ENCODE assay signal across 8 cellular contexts in genomic region chr15:62390793-62391543, GRCh38. TPM values are rescaled to one million over a fixed set of nuclear protein-coding genes. Genes with fewer than 3 reads are reported as not detected.
A peak's percentile ranks its signal among the peaks of the same experiment; 100 is the strongest.
DNase-seq lines count a peak whose midpoint lies in the region; ATAC-seq and TF ChIP-seq lines count a peak whose summit lies in the region.

No MANE protein-coding gene starts in this region.

- H4K20me1 ChIP-seq in Loucy (ENCODE audit: insufficient read depth, low read length, poor library complexity, severe bottlenecking), result no peaks in the 10 kb centered on the region

- H3K79me2 ChIP-seq in Loucy (ENCODE audit: insufficient read depth, low read length), result no peaks in the 10 kb centered on the region

- H3K9me2 ChIP-seq in Loucy (replicated peaks; ENCODE audit: low read depth, low read length), result no peaks in the 10 kb centered on the region

- H3K4me2 ChIP-seq in Loucy (ENCODE audit: low read depth, low read length, poor library complexity, severe bottlenecking), result peak overlapping the region; percentile 91

- peak overlapping the region; percentile 78 for H3K27ac ChIP-seq in C4-2B

- H3K9me3 ChIP-seq in Loucy (ENCODE audit: insufficient read depth, low read depth, low read length) (no peaks in the 10 kb centered on the region), mucosa of descending colon (no peaks in the 10 kb centered on the region)

- peaks cover 7% of the 10 kb centered on the region for H3K27me3 ChIP-seq in Loucy (ENCODE audit: insufficient read depth, low read length, poor library complexity, severe bottlenecking)

- no peak; the same call in none of the 2 replicates for TF ChIP-seq CTCF in C4-2B (conservative IDR thresholded peaks at IDR 0.05)
- TF ChIP-seq CTCF in Loucy (conservative IDR thresholded peaks at IDR 0.05; ENCODE audit: low read length), result no peak
- TF ChIP-seq CTCF in mucosa of descending colon (IDR thresholded peaks at IDR 0.05), result no peak

- peak overlapping the region; percentile 94 for H3K4me3 ChIP-seq in Loucy (ENCODE audit: low read length, poor library complexity, severe bottlenecking)
- H3K4me3 ChIP-seq in mucosa of descending colon, result peak overlapping the region; percentile 65

- peak; percentile 14 for DNase-seq in activated CD8-positive, alpha-beta memory T cell treated with anti-CD3 and anti-CD28 coated beads, Interleukin-2, amount 50 U/mL, for 4 hours
- DNase-seq in mucosa of descending colon, result peak; percentile 53 to 65 (median 63)
- peak; percentile 57 for DNase-seq in superior temporal gyrus (ENCODE audit: extremely low spot score)
- no peak for DNase-seq in T-helper 9 cell

- H3K4me1 ChIP-seq in Loucy (ENCODE audit: insufficient read depth, low read length, poor library complexity, severe bottlenecking) (peaks cover 21% of the 10 kb centered on the region), mucosa of descending colon (ENCODE audit: low read depth) (peaks cover 9% of the 10 kb centered on the region)

- H3K36me3 ChIP-seq in Loucy (ENCODE audit: insufficient read depth, low read length) (no peaks in the 10 kb centered on the region), mucosa of descending colon (ENCODE audit: low read depth) (no peaks in the 10 kb centered on the region)

- peak; percentile 34 for ATAC-seq in GM19324 (IDR thresholded peaks at IDR 0.05; ENCODE audit: low FRiP score, unreplicated experiment)
- peak; percentile 37 for ATAC-seq in esophagus mucosa
- ATAC-seq in mucosa of descending colon, result peak; percentile 55

- no peaks in the 10 kb centered on the region for H3F3A ChIP-seq in Loucy (ENCODE audit: low read depth)

- H3K9ac ChIP-seq in Loucy (ENCODE audit: low read depth, low read length, poor library complexity, severe bottlenecking), result peak overlapping the region; percentile 80

- H2AFZ ChIP-seq in Loucy (ENCODE audit: low read length), result peak overlapping the region; percentile 93

- intact Hi-C loops in mucosa of descending colon (cut with DNase I, micrococcal nuclease), result no loop called here

RNA-seq across cellular contexts. Expression of gene TLN2, which starts 0.6 kb away (rescaled TPM):
- total RNA-seq in esophagus mucosa (2.7 TPM), mucosa of descending colon (10 to 100 TPM; 35.2 to 89.2 (median 40.6) TPM)
